In the genomic region with DNA sequence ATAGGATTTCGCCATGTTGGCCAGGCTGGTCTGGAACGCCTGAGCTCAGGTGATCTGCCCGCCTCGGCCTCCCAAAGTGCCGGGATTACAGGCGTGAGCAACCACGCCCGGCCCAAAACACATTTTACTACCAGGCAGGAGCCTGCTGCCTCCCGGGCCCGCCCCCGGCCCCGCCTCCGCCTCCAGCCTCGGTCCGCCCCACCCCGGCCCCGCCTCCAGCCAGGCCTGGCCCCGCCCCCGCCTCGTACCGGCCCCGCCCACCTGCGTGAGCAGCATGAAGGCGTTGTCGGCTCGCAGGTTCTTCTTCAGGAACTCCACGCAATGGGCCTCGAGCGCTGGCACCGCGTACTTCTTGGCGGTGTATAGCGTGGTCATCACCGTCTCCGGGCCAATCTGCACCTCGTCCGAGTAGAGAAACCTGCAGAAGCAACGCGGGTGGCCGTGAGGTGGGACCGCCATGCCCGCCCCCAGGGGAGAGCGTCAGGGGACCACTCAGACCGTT, we compare ENCODE assay signal across 2 cellular contexts.
A peak's percentile ranks its signal among the peaks of the same experiment; 100 is the strongest.
TF ChIP-seq lines count a peak whose summit lies in the region.

No MANE protein-coding gene starts in this region.

TF ChIP-seq in HEK293T, 16 proteins besides CTCF, POLR2A, EP300 and RAD21:
- TF ChIP-seq ARNT (IDR thresholded peaks at IDR 0.05) (no peak), SUZ12 (IDR thresholded peaks at IDR 0.05) (no peak), LEF1 (IDR thresholded peaks at IDR 0.05; ENCODE audit: borderline replicate concordance) (no peak), CTBP1 (IDR thresholded peaks at IDR 0.05; ENCODE audit: borderline replicate concordance) (no peak), FOXM1 (IDR thresholded peaks at IDR 0.05; ENCODE audit: borderline replicate concordance) (no peak), FOXK2 (IDR thresholded peaks at IDR 0.05) (no peak), ELF4 (IDR thresholded peaks at IDR 0.05) (no peak), ZNF384 (IDR thresholded peaks at IDR 0.05) (no peak), NFRKB (IDR thresholded peaks at IDR 0.05) (no peak), L3MBTL2 (conservative IDR thresholded peaks at IDR 0.05) (no peak), HDGF (IDR thresholded peaks at IDR 0.05; ENCODE audit: borderline replicate concordance) (no peak), TARDBP (IDR thresholded peaks at IDR 0.05) (no peak), FOXA1 (IDR thresholded peaks at IDR 0.05) (no peak)
TF ChIP-seq in HEK293T: peak in this region for 0.

TF ChIP-seq in K562, 482 proteins besides CTCF, POLR2A, EP300 and RAD21 (continues in another document):
- no peak for TF ChIP-seq HNRNPK (IDR thresholded peaks at IDR 0.05; ENCODE audit: low read depth, low read length, poor library complexity, severe bottlenecking)
- no peak for TF ChIP-seq ZNF124 (CRISPR knock-in tag; IDR thresholded peaks at IDR 0.05)
- TF ChIP-seq, protein P1, sequence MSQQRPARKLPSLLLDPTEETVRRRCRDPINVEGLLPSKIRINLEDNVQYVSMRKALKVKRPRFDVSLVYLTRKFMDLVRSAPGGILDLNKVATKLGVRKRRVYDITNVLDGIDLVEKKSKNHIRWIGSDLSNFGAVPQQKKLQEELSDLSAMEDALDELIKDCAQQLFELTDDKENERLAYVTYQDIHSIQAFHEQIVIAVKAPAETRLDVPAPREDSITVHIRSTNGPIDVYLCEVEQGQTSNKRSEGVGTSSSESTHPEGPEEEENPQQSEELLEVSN (IDR thresholded peaks at IDR 0.05; ENCODE audit: borderline replicate concordance in 1 of 2, extremely low read depth in 1 of 2, insufficient read depth in 1 of 2, insufficient read length in 1 of 2, low read depth in 1 of 2, low read length in 1 of 2, poor library complexity in 1 of 2, severe bottlenecking in 1 of 2) = peak; percentile 15 to 63
- no peak for TF ChIP-seq PHB2 (IDR thresholded peaks at IDR 0.05; ENCODE audit: low read depth)
- TF ChIP-seq TBL1XR1 (IDR thresholded peaks at IDR 0.05; ENCODE audit: low read length in 2 of 2) = no peak
- TF ChIP-seq HDAC6 (IDR thresholded peaks at IDR 0.05; ENCODE audit: low read depth, low read length) = no peak
- TF ChIP-seq, protein P2, sequence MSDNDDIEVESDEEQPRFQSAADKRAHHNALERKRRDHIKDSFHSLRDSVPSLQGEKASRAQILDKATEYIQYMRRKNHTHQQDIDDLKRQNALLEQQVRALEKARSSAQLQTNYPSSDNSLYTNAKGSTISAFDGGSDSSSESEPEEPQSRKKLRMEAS (CRISPR knock-in tag; IDR thresholded peaks at IDR 0.05) = 0 out of 2 replicates have a peak, but pooled peaks have one; percentile 28
- TF ChIP-seq, protein P3, sequence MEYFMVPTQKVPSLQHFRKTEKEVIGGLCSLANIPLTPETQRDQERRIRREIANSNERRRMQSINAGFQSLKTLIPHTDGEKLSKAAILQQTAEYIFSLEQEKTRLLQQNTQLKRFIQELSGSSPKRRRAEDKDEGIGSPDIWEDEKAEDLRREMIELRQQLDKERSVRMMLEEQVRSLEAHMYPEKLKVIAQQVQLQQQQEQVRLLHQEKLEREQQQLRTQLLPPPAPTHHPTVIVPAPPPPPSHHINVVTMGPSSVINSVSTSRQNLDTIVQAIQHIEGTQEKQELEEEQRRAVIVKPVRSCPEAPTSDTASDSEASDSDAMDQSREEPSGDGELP (CRISPR knock-in tag; IDR thresholded peaks at IDR 0.05; ENCODE audit: borderline replicate concordance) = no peak
- no peak for TF ChIP-seq ZNF347 (CRISPR knock-in tag; IDR thresholded peaks at IDR 0.05; ENCODE audit: low read depth)
- TF ChIP-seq NEUROD1 (IDR thresholded peaks at IDR 0.05; ENCODE audit: borderline replicate concordance, low read depth, low read length, partially characterized antibody) = no peak
- TF ChIP-seq, protein P4, sequence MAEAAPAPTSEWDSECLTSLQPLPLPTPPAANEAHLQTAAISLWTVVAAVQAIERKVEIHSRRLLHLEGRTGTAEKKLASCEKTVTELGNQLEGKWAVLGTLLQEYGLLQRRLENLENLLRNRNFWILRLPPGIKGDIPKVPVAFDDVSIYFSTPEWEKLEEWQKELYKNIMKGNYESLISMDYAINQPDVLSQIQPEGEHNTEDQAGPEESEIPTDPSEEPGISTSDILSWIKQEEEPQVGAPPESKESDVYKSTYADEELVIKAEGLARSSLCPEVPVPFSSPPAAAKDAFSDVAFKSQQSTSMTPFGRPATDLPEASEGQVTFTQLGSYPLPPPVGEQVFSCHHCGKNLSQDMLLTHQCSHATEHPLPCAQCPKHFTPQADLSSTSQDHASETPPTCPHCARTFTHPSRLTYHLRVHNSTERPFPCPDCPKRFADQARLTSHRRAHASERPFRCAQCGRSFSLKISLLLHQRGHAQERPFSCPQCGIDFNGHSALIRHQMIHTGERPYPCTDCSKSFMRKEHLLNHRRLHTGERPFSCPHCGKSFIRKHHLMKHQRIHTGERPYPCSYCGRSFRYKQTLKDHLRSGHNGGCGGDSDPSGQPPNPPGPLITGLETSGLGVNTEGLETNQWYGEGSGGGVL (CRISPR knock-in tag; IDR thresholded peaks at IDR 0.05) = no peak
- TF ChIP-seq, protein P5, sequence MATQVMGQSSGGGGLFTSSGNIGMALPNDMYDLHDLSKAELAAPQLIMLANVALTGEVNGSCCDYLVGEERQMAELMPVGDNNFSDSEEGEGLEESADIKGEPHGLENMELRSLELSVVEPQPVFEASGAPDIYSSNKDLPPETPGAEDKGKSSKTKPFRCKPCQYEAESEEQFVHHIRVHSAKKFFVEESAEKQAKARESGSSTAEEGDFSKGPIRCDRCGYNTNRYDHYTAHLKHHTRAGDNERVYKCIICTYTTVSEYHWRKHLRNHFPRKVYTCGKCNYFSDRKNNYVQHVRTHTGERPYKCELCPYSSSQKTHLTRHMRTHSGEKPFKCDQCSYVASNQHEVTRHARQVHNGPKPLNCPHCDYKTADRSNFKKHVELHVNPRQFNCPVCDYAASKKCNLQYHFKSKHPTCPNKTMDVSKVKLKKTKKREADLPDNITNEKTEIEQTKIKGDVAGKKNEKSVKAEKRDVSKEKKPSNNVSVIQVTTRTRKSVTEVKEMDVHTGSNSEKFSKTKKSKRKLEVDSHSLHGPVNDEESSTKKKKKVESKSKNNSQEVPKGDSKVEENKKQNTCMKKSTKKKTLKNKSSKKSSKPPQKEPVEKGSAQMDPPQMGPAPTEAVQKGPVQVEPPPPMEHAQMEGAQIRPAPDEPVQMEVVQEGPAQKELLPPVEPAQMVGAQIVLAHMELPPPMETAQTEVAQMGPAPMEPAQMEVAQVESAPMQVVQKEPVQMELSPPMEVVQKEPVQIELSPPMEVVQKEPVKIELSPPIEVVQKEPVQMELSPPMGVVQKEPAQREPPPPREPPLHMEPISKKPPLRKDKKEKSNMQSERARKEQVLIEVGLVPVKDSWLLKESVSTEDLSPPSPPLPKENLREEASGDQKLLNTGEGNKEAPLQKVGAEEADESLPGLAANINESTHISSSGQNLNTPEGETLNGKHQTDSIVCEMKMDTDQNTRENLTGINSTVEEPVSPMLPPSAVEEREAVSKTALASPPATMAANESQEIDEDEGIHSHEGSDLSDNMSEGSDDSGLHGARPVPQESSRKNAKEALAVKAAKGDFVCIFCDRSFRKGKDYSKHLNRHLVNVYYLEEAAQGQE (CRISPR knock-in tag; IDR thresholded peaks at IDR 0.05; ENCODE audit: low read depth) = no peak
- peak; percentile 49; the same call in 1 of the 2 replicates for TF ChIP-seq RBFOX2 (IDR thresholded peaks at IDR 0.05; ENCODE audit: low read depth, low read length)
- peak; percentile 38 to 58; a peak in 2 of 4 replicates for TF ChIP-seq NRF1 (conservative IDR thresholded peaks at IDR 0.05 in 1 of 2, IDR thresholded peaks at IDR 0.05 in 1 of 2)
- 0 out of 2 replicates have a peak, but pooled peaks have one; percentile 5 for TF ChIP-seq BHLHE40 (IDR thresholded peaks at IDR 0.05; ENCODE audit: low read length)
- TF ChIP-seq, protein P6, sequence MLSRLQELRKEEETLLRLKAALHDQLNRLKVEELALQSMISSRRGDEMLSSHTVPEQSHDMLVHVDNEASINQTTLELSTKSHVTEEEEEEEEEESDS (CRISPR knock-in tag; IDR thresholded peaks at IDR 0.05) = no peak
- TF ChIP-seq, protein P7, sequence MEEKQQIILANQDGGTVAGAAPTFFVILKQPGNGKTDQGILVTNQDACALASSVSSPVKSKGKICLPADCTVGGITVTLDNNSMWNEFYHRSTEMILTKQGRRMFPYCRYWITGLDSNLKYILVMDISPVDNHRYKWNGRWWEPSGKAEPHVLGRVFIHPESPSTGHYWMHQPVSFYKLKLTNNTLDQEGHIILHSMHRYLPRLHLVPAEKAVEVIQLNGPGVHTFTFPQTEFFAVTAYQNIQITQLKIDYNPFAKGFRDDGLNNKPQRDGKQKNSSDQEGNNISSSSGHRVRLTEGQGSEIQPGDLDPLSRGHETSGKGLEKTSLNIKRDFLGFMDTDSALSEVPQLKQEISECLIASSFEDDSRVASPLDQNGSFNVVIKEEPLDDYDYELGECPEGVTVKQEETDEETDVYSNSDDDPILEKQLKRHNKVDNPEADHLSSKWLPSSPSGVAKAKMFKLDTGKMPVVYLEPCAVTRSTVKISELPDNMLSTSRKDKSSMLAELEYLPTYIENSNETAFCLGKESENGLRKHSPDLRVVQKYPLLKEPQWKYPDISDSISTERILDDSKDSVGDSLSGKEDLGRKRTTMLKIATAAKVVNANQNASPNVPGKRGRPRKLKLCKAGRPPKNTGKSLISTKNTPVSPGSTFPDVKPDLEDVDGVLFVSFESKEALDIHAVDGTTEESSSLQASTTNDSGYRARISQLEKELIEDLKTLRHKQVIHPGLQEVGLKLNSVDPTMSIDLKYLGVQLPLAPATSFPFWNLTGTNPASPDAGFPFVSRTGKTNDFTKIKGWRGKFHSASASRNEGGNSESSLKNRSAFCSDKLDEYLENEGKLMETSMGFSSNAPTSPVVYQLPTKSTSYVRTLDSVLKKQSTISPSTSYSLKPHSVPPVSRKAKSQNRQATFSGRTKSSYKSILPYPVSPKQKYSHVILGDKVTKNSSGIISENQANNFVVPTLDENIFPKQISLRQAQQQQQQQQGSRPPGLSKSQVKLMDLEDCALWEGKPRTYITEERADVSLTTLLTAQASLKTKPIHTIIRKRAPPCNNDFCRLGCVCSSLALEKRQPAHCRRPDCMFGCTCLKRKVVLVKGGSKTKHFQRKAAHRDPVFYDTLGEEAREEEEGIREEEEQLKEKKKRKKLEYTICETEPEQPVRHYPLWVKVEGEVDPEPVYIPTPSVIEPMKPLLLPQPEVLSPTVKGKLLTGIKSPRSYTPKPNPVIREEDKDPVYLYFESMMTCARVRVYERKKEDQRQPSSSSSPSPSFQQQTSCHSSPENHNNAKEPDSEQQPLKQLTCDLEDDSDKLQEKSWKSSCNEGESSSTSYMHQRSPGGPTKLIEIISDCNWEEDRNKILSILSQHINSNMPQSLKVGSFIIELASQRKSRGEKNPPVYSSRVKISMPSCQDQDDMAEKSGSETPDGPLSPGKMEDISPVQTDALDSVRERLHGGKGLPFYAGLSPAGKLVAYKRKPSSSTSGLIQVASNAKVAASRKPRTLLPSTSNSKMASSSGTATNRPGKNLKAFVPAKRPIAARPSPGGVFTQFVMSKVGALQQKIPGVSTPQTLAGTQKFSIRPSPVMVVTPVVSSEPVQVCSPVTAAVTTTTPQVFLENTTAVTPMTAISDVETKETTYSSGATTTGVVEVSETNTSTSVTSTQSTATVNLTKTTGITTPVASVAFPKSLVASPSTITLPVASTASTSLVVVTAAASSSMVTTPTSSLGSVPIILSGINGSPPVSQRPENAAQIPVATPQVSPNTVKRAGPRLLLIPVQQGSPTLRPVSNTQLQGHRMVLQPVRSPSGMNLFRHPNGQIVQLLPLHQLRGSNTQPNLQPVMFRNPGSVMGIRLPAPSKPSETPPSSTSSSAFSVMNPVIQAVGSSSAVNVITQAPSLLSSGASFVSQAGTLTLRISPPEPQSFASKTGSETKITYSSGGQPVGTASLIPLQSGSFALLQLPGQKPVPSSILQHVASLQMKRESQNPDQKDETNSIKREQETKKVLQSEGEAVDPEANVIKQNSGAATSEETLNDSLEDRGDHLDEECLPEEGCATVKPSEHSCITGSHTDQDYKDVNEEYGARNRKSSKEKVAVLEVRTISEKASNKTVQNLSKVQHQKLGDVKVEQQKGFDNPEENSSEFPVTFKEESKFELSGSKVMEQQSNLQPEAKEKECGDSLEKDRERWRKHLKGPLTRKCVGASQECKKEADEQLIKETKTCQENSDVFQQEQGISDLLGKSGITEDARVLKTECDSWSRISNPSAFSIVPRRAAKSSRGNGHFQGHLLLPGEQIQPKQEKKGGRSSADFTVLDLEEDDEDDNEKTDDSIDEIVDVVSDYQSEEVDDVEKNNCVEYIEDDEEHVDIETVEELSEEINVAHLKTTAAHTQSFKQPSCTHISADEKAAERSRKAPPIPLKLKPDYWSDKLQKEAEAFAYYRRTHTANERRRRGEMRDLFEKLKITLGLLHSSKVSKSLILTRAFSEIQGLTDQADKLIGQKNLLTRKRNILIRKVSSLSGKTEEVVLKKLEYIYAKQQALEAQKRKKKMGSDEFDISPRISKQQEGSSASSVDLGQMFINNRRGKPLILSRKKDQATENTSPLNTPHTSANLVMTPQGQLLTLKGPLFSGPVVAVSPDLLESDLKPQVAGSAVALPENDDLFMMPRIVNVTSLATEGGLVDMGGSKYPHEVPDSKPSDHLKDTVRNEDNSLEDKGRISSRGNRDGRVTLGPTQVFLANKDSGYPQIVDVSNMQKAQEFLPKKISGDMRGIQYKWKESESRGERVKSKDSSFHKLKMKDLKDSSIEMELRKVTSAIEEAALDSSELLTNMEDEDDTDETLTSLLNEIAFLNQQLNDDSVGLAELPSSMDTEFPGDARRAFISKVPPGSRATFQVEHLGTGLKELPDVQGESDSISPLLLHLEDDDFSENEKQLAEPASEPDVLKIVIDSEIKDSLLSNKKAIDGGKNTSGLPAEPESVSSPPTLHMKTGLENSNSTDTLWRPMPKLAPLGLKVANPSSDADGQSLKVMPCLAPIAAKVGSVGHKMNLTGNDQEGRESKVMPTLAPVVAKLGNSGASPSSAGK (IDR thresholded peaks at IDR 0.05) = peak; percentile 60
- no peak for TF ChIP-seq ZNF184 (CRISPR knock-in tag; IDR thresholded peaks at IDR 0.05)
- TF ChIP-seq POLR2G (IDR thresholded peaks at IDR 0.05; ENCODE audit: low read depth, low read length) = peak; percentile 62
- peak; percentile 32; the same call in 1 of the 2 replicates for TF ChIP-seq L3MBTL2 (IDR thresholded peaks at IDR 0.05)
- TF ChIP-seq, protein P8, sequence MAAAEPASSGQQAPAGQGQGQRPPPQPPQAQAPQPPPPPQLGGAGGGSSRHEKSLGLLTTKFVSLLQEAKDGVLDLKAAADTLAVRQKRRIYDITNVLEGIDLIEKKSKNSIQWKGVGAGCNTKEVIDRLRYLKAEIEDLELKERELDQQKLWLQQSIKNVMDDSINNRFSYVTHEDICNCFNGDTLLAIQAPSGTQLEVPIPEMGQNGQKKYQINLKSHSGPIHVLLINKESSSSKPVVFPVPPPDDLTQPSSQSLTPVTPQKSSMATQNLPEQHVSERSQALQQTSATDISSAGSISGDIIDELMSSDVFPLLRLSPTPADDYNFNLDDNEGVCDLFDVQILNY (CRISPR knock-in tag; IDR thresholded peaks at IDR 0.05) = 0 out of 2 replicates have a peak, but pooled peaks have one; percentile 37
- TF ChIP-seq ZNF12 (CRISPR knock-in tag; IDR thresholded peaks at IDR 0.05) = no peak
- TF ChIP-seq, protein P9, sequence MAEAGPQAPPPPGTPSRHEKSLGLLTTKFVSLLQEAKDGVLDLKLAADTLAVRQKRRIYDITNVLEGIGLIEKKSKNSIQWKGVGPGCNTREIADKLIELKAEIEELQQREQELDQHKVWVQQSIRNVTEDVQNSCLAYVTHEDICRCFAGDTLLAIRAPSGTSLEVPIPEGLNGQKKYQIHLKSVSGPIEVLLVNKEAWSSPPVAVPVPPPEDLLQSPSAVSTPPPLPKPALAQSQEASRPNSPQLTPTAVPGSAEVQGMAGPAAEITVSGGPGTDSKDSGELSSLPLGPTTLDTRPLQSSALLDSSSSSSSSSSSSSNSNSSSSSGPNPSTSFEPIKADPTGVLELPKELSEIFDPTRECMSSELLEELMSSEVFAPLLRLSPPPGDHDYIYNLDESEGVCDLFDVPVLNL (CRISPR knock-in tag; IDR thresholded peaks at IDR 0.05; ENCODE audit: low read depth) = 0 out of 2 replicates have a peak, but pooled peaks have one; percentile 27
- no peak for TF ChIP-seq SRF (CRISPR knock-in tag; IDR thresholded peaks at IDR 0.05)
- TF ChIP-seq, protein P10, sequence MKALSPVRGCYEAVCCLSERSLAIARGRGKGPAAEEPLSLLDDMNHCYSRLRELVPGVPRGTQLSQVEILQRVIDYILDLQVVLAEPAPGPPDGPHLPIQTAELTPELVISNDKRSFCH (CRISPR knock-in tag; IDR thresholded peaks at IDR 0.05) = no peak
- TF ChIP-seq, protein P10 (tag; IDR thresholded peaks at IDR 0.05) = no peak
